8 cellular contexts compared by ENCODE assay signal in genomic region chrX:136767104-136767941, GRCh38. TPM values are rescaled to one million over a fixed set of nuclear protein-coding genes. Genes with fewer than 3 reads are reported as not detected.
DNase-seq lines count a peak whose midpoint lies in the region; ATAC-seq and TF ChIP-seq lines count a peak whose summit lies in the region.

No MANE protein-coding gene starts in this region.

- CTCF ChIA-PET in Panc1 (lab: Charles Lee): interaction anchor here (0.6 kb wide), 1 partner anchor 59 kb away, joined by 7 read pairs; no protein-coding TSS in a partner anchor
- CTCF ChIA-PET in activated naive CD4-positive, alpha-beta T cell treated with anti-CD3 and anti-CD28 coated beads, Interleukin-2, amount 10 ng/mL, durations not matched to agents 7 days and 5 days (lab: Charles Lee): interaction anchor here (1.2 to 1.6 kb wide), 2 partner anchors 15 to 158 kb away, joined by 3 to 4 read pairs; no protein-coding TSS in a partner anchor

- ATAC-seq in GM19467 (IDR thresholded peaks at IDR 0.05; ENCODE audit: unreplicated experiment) (peak; percentile 59), HG03520 (IDR thresholded peaks at IDR 0.05; ENCODE audit: unreplicated experiment) (peak; percentile 66), Panc1 (peak; percentile 88)

- intact Hi-C loops in Panc1 (cut with micrococcal nuclease; ENCODE audit: unreplicated experiment): no loop called here

- DNase-seq in DMS 273 treated with DMSO at 0.1 percent for 48 hours (lab: John Stamatoyannopoulos, UW): peak; percentile 31
- no peak for DNase-seq in Panc1 (ENCODE audit: low read depth, low spot score)
- peak; percentile 67 for DNase-seq in activated naive CD4-positive, alpha-beta T cell treated with anti-CD3 and anti-CD28 coated beads, Interleukin-2, amount 10 ng/mL, durations not matched to agents 7 days and 5 days
- DNase-seq in glutamatergic neuron: peak; percentile 70
- peak; percentile 29 for DNase-seq in occipital lobe (lab: John Stamatoyannopoulos, UW)
- DNase-seq in NCI-H128 (lab: John Stamatoyannopoulos, UW; ENCODE audit: unreplicated experiment): no peak

- H3K27me3 ChIP-seq in Panc1 (ENCODE audit: control insufficient read depth, insufficient read depth, low read length): no peaks in the 10 kb centered on the region; the same call in 1 of the 2 replicates

- H3K4me3 Mint-ChIP-seq in activated naive CD4-positive, alpha-beta T cell treated with anti-CD3 and anti-CD28 coated beads, Interleukin-2, amount 10 ng/mL, durations not matched to agents 7 days and 5 days: peak overlapping the region; percentile 71
- peak overlapping the region; percentile 81 for H3K4me3 Mint-ChIP-seq in glutamatergic neuron (ENCODE audit: unreplicated experiment)

- H3K36me3 Mint-ChIP-seq in activated naive CD4-positive, alpha-beta T cell treated with anti-CD3 and anti-CD28 coated beads, Interleukin-2, amount 10 ng/mL, durations not matched to agents 7 days and 5 days: peaks cover 37% of the 10 kb centered on the region
- no peaks in the 10 kb centered on the region for H3K36me3 Mint-ChIP-seq in glutamatergic neuron (ENCODE audit: unreplicated experiment)

- H3K4me1 Mint-ChIP-seq in activated naive CD4-positive, alpha-beta T cell treated with anti-CD3 and anti-CD28 coated beads, Interleukin-2, amount 10 ng/mL, durations not matched to agents 7 days and 5 days: peaks cover 75% of the 10 kb centered on the region
- H3K4me1 Mint-ChIP-seq in glutamatergic neuron (ENCODE audit: low read depth, unreplicated experiment): no peaks in the 10 kb centered on the region

- peaks cover 22% of the 10 kb centered on the region for H3K4me1 ChIP-seq in Panc1 (ENCODE audit: control insufficient read depth, insufficient read depth, low read length)

- H3K27ac Mint-ChIP-seq in activated naive CD4-positive, alpha-beta T cell treated with anti-CD3 and anti-CD28 coated beads, Interleukin-2, amount 10 ng/mL, durations not matched to agents 7 days and 5 days: peak overlapping the region; percentile 88
- H3K27ac Mint-ChIP-seq in glutamatergic neuron (ENCODE audit: unreplicated experiment): peak overlapping the region; percentile 81

- H3K27me3 Mint-ChIP-seq in activated naive CD4-positive, alpha-beta T cell treated with anti-CD3 and anti-CD28 coated beads, Interleukin-2, amount 10 ng/mL, durations not matched to agents 7 days and 5 days: no peaks in the 10 kb centered on the region
- peaks cover 8% of the 10 kb centered on the region for H3K27me3 Mint-ChIP-seq in glutamatergic neuron (ENCODE audit: unreplicated experiment)

- peak overlapping the region; percentile 57 for H3K4me3 ChIP-seq in Panc1 (ENCODE audit: low read depth in 2 of 2, low read length in 2 of 2)

- no peaks in the 10 kb centered on the region for H3K9me3 ChIP-seq in Panc1 (ENCODE audit: control insufficient read depth, insufficient read depth, low read depth, low read length)

- no peaks in the 10 kb centered on the region for H3K9me3 Mint-ChIP-seq in activated naive CD4-positive, alpha-beta T cell treated with anti-CD3 and anti-CD28 coated beads, Interleukin-2, amount 10 ng/mL, durations not matched to agents 7 days and 5 days
- H3K9me3 Mint-ChIP-seq in glutamatergic neuron (ENCODE audit: unreplicated experiment): peaks cover 13% of the 10 kb centered on the region

- BruUV-seq in Panc1 (replicated peaks; lab: Mats Ljungman, UMichigan): no TSS peak

- in situ Hi-C loops in Panc1 (cut with HindIII; ENCODE audit: low pct_unique_long_range_greater_than_20kb, low sequenced_read_pairs): no loop called here

- H3K27ac ChIP-seq in Panc1 (ENCODE audit: low read length): peak overlapping the region; percentile 88

- peak; percentile 63 for TF ChIP-seq CTCF in Panc1 (IDR thresholded peaks at IDR 0.05)
- TF ChIP-seq CTCF in glutamatergic neuron (IDR thresholded peaks at IDR 0.05; ENCODE audit: partially characterized antibody, unreplicated experiment): peak; percentile 50

- POLR2A ChIA-PET in Panc1 (lab: Charles Lee): no interaction called here

- H3K36me3 ChIP-seq in Panc1 (ENCODE audit: control insufficient read depth, insufficient read depth, low read length): no peaks in the 10 kb centered on the region

RNA-seq across cellular contexts. Expression of gene ARHGEF6, which starts 13.4 kb away (rescaled TPM):
- total RNA-seq in Panc1 (2021; ENCODE audit: unreplicated experiment): 35.5 TPM
- 25.6 TPM for polyA plus RNA-seq in Panc1 (2012; ENCODE audit: insufficient read length)
- 59.5 TPM for total RNA-seq in glutamatergic neuron (ENCODE audit: unreplicated experiment)
- total RNA-seq in occipital lobe: 23.1 TPM

Comparison
In these comparisons a context has a peak if more than half of its experiments do, and no peak if none do; other contexts are left out.
1. DNase-seq: peak in DMS 273 treated with DMSO at 0.1 percent for 48 hours (single experiment), activated naive CD4-positive, alpha-beta T cell treated with anti-CD3 and anti-CD28 coated beads, Interleukin-2, amount 10 ng/mL, durations not matched to agents 7 days and 5 days (single experiment), glutamatergic neuron (single experiment) and occipital lobe (single experiment); none in Panc1 (single experiment) and NCI-H128 (single experiment).
2. Peak in every context shown above with its lines, with median percentiles within 50 percentile points of each other: ATAC-seq.